ENCODE assay signal across 6 cellular contexts in genomic region chr22:50199836-50200332, GRCh38. TPM values are rescaled to one million over a fixed set of nuclear protein-coding genes. Genes with fewer than 3 reads are reported as not detected.
DNase-seq lines count a peak whose midpoint lies in the region; ATAC-seq and TF ChIP-seq lines count a peak whose summit lies in the region.

No MANE protein-coding gene starts in this region.

- TSS peak; percentile 57 for BruUV-seq in HCT116 (replicated peaks; lab: Mats Ljungman, UMichigan)

- TF ChIP-seq CTCF in HCT116 (IDR thresholded peaks at IDR 0.05 in 2 of 3, conservative IDR thresholded peaks at IDR 0.05 in 1 of 3; ENCODE audit: borderline replicate concordance in 1 of 3, insufficient read depth in 1 of 3, low read depth in 2 of 3, low read length in 2 of 3): no peak

- peak overlapping the region; percentile 42 to 65 for H3K4me3 ChIP-seq in HCT116 (replicated peaks in 1 of 2; ENCODE audit: low read depth in 1 of 2, low read length in 2 of 2)
- H3K4me3 ChIP-seq in mesodermal cell (ENCODE audit: extremely low read depth, insufficient read depth, low read length, poor library complexity, severe bottlenecking): peak overlapping the region; percentile 67

- DNase-seq in HCT116 (ENCODE audit: low read depth, low spot score) (no peak), NCI-H526 treated with DMSO at 0.1 percent for 48 hours (lab: John Stamatoyannopoulos, UW) (no peak), GOT3 (lab: John Stamatoyannopoulos, UW) (no peak)
- DNase-seq in activated T-helper 2 cell treated with anti-CD3 and anti-CD28 coated beads, Interferon-gamma antibody, Interleukin-2, Interleukin-4, amounts not matched to agents 10 μg/mL and 5 μg/mL and 100 μg/mL, durations not matched to agents 14 hours and 24 hours and 36 hours (ENCODE audit: low spot score): no peak

- no peak for TF ChIP-seq POLR2A in HCT116 (IDR thresholded peaks at IDR 0.05; ENCODE audit: borderline replicate concordance, extremely low read depth, insufficient read depth, insufficient read length)

- RAD21 ChIA-PET in HCT116 (lab: Charles Lee; ENCODE audit: low non-redundant PET in 1 of 2, low total read pairs in 2 of 2, uncharacterized antibody in 2 of 2, unreplicated experiment in 2 of 2): no interaction called here

- peaks cover 9 to 19% of the 10 kb centered on the region in 2 experiments; a peak in 3 of 4 replicates for H3K4me1 ChIP-seq in HCT116 (ENCODE audit: control insufficient read depth in 1 of 2, insufficient read depth in 2 of 2, low read length in 2 of 2)
- H3K4me1 ChIP-seq in mesodermal cell (ENCODE audit: control insufficient read depth, insufficient read depth, low read length, poor library complexity, severe bottlenecking): peaks cover 5% of the 10 kb centered on the region

- peaks cover 0 to 8% of the 10 kb centered on the region in 2 experiments; a peak in 1 of 4 replicates for H3K9me3 ChIP-seq in HCT116 (ENCODE audit: control insufficient read depth in 1 of 2, insufficient read depth in 1 of 2, low read depth in 1 of 2, low read length in 2 of 2)
- H3K9me3 ChIP-seq in mesodermal cell (ENCODE audit: control insufficient read depth, low read length): peaks cover 10% of the 10 kb centered on the region

- peak overlapping the region; percentile 95 for H3K4me2 ChIP-seq in HCT116 (ENCODE audit: low read length)

- POLR2A ChIA-PET in HCT116 (lab: Charles Lee): no interaction called here

- no peak overlapping the region for H2AFZ ChIP-seq in HCT116 (ENCODE audit: low read depth, low read length, poor library complexity, severe bottlenecking)

- peaks cover 9% of the 10 kb centered on the region for H3K4me1 Mint-ChIP-seq in activated T-helper 2 cell treated with anti-CD3 and anti-CD28 coated beads, Interferon-gamma antibody, Interleukin-2, Interleukin-4, amounts not matched to agents 10 μg/mL and 5 μg/mL and 100 μg/mL, durations not matched to agents 14 hours and 24 hours and 36 hours (ENCODE audit: low read depth)

- peak overlapping the region; percentile 57 for H3K4me3 Mint-ChIP-seq in activated T-helper 2 cell treated with anti-CD3 and anti-CD28 coated beads, Interferon-gamma antibody, Interleukin-2, Interleukin-4, amounts not matched to agents 10 μg/mL and 5 μg/mL and 100 μg/mL, durations not matched to agents 14 hours and 24 hours and 36 hours (ENCODE audit: low read depth)

- CTCF ChIA-PET in HCT116 (lab: Charles Lee): interaction anchor here (1.7 kb wide), 1 partner anchor 10 kb away, joined by 4 read pairs; no protein-coding TSS in a partner anchor

- ATAC-seq in HCT116 (peak; percentile 20), GM18519 (IDR thresholded peaks at IDR 0.05; ENCODE audit: low FRiP score, unreplicated experiment) (no peak)

- no peaks in the 10 kb centered on the region for H3K9me2 ChIP-seq in HCT116 (ENCODE audit: insufficient read depth)

- intact Hi-C loops in HCT116 (cut with micrococcal nuclease): loop anchor here (10.0 kb wide), 1 partner anchor 265 kb away; no protein-coding TSS in a partner anchor
- intact Hi-C loops in activated T-helper 2 cell treated with anti-CD3 and anti-CD28 coated beads, Interferon-gamma antibody, Interleukin-2, Interleukin-4, amounts not matched to agents 10 μg/mL and 5 μg/mL and 100 μg/mL, durations not matched to agents 14 hours and 24 hours and 36 hours (cut with micrococcal nuclease): loop anchor here (1.0 to 2.0 kb wide), 3 partner anchors 9 to 229 kb away; partner anchors contain the start of gene TRABD

- no peaks in the 10 kb centered on the region for H3K27me3 Mint-ChIP-seq in activated T-helper 2 cell treated with anti-CD3 and anti-CD28 coated beads, Interferon-gamma antibody, Interleukin-2, Interleukin-4, amounts not matched to agents 10 μg/mL and 5 μg/mL and 100 μg/mL, durations not matched to agents 14 hours and 24 hours and 36 hours (ENCODE audit: low read depth)

- H3K9ac ChIP-seq in HCT116 (ENCODE audit: low read length): peak overlapping the region; percentile 67

- H3K27ac Mint-ChIP-seq in activated T-helper 2 cell treated with anti-CD3 and anti-CD28 coated beads, Interferon-gamma antibody, Interleukin-2, Interleukin-4, amounts not matched to agents 10 μg/mL and 5 μg/mL and 100 μg/mL, durations not matched to agents 14 hours and 24 hours and 36 hours: peak overlapping the region; percentile 38

- no peak for TF ChIP-seq RAD21 in HCT116 (IDR thresholded peaks at IDR 0.05; ENCODE audit: low read depth)

- H3K27ac ChIP-seq in HCT116 (ENCODE audit: low read depth, low read length): peak overlapping the region; percentile 77
- no peak overlapping the region for H3K27ac ChIP-seq in mesodermal cell (ENCODE audit: low read depth, low read length, severe bottlenecking)

- no peaks in the 10 kb centered on the region for H3K27me3 ChIP-seq in HCT116 (ENCODE audit: insufficient read depth, low read length)

- peaks cover 0 to 14% of the 10 kb centered on the region in 2 experiments; a peak in 3 of 4 replicates for H3K36me3 ChIP-seq in HCT116 (ENCODE audit: control insufficient read depth in 1 of 2, insufficient read depth in 2 of 2, low read length in 2 of 2)
- peaks cover 50% of the 10 kb centered on the region for H3K36me3 ChIP-seq in mesodermal cell (ENCODE audit: control insufficient read depth, insufficient read depth, low read length)

- H4K20me1 ChIP-seq in HCT116 (ENCODE audit: insufficient read depth): no peaks in the 10 kb centered on the region

- peaks cover 10% of the 10 kb centered on the region for H3K79me2 ChIP-seq in HCT116 (ENCODE audit: insufficient read depth, low read length)

- H3K36me3 Mint-ChIP-seq in activated T-helper 2 cell treated with anti-CD3 and anti-CD28 coated beads, Interferon-gamma antibody, Interleukin-2, Interleukin-4, amounts not matched to agents 10 μg/mL and 5 μg/mL and 100 μg/mL, durations not matched to agents 14 hours and 24 hours and 36 hours (ENCODE audit: low read depth): peaks cover 30% of the 10 kb centered on the region

- WGBS in mesodermal cell (ENCODE audit: insufficient coverage in 2 of 2), 2 experiments: 14 to 21% methylated on average over 13 to 17 of the region's 25 CpGs

- H3K9me3 Mint-ChIP-seq in activated T-helper 2 cell treated with anti-CD3 and anti-CD28 coated beads, Interferon-gamma antibody, Interleukin-2, Interleukin-4, amounts not matched to agents 10 μg/mL and 5 μg/mL and 100 μg/mL, durations not matched to agents 14 hours and 24 hours and 36 hours: no peaks in the 10 kb centered on the region

TF ChIP-seq in HCT116, 20 proteins besides CTCF, POLR2A, EP300 and RAD21 (continues in another document):
- no peak for TF ChIP-seq REST (IDR thresholded peaks at IDR 0.05; ENCODE audit: low read depth)

RNA-seq across cellular contexts. Expression of gene SELENOO, which starts 0.9 kb away (rescaled TPM):
- total RNA-seq in HCT116 (2021; ENCODE audit: unreplicated experiment): 29.6 TPM
- polyA plus RNA-seq in HCT116 (2012): 27.2 and 30.6 TPM in 2 replicates
- 26.3 and 26.4 TPM in 2 replicates for total RNA-seq in activated T-helper 2 cell treated with anti-CD3 and anti-CD28 coated beads, Interferon-gamma antibody, Interleukin-2, Interleukin-4, amounts not matched to agents 10 μg/mL and 5 μg/mL and 100 μg/mL, durations not matched to agents 14 hours and 24 hours and 36 hours
- polyA plus RNA-seq in mesodermal cell (2013, experiment 1 of 2): 24.1 TPM
- 21.2 TPM for polyA plus RNA-seq in mesodermal cell (2013, experiment 2 of 2)

RNA-seq across cellular contexts. Expression of gene TRABD, which starts 14.2 kb away (rescaled TPM):
- total RNA-seq in HCT116 (2021; ENCODE audit: unreplicated experiment): 90.3 TPM
- polyA plus RNA-seq in HCT116 (2012): 81.3 and 109 TPM in 2 replicates
- 104 and 109 TPM in 2 replicates for total RNA-seq in activated T-helper 2 cell treated with anti-CD3 and anti-CD28 coated beads, Interferon-gamma antibody, Interleukin-2, Interleukin-4, amounts not matched to agents 10 μg/mL and 5 μg/mL and 100 μg/mL, durations not matched to agents 14 hours and 24 hours and 36 hours
- 42.0 TPM for polyA plus RNA-seq in mesodermal cell (2013, experiment 1 of 2)
- 32.0 TPM for polyA plus RNA-seq in mesodermal cell (2013, experiment 2 of 2)

RNA-seq across cellular contexts. Expression of gene PANX2, which starts 29.4 kb away (rescaled TPM):
- 8.0 TPM for total RNA-seq in HCT116 (2021; ENCODE audit: unreplicated experiment)
- polyA plus RNA-seq in HCT116 (2012): 6.5 and 11.2 TPM in 2 replicates
- total RNA-seq in activated T-helper 2 cell treated with anti-CD3 and anti-CD28 coated beads, Interferon-gamma antibody, Interleukin-2, Interleukin-4, amounts not matched to agents 10 μg/mL and 5 μg/mL and 100 μg/mL, durations not matched to agents 14 hours and 24 hours and 36 hours: 2.4 and 2.8 TPM in 2 replicates
- 2.3 TPM for polyA plus RNA-seq in mesodermal cell (2013, experiment 1 of 2)
- 2.9 TPM for polyA plus RNA-seq in mesodermal cell (2013, experiment 2 of 2)

RNA-seq across cellular contexts. Expression of gene TUBGCP6, which starts 44.9 kb away (rescaled TPM):
- total RNA-seq in HCT116 (2021; ENCODE audit: unreplicated experiment): 38.6 TPM
- polyA plus RNA-seq in HCT116 (2012): 27.0 and 29.9 TPM in 2 replicates
- 48.8 and 49.6 TPM in 2 replicates for total RNA-seq in activated T-helper 2 cell treated with anti-CD3 and anti-CD28 coated beads, Interferon-gamma antibody, Interleukin-2, Interleukin-4, amounts not matched to agents 10 μg/mL and 5 μg/mL and 100 μg/mL, durations not matched to agents 14 hours and 24 hours and 36 hours
- polyA plus RNA-seq in mesodermal cell (2013, experiment 1 of 2): 27.6 TPM
- polyA plus RNA-seq in mesodermal cell (2013, experiment 2 of 2): 24.6 TPM

RNA-seq across cellular contexts. Expression of gene HDAC10, which starts 51.2 kb away (rescaled TPM):
- 67.5 TPM for total RNA-seq in HCT116 (2021; ENCODE audit: unreplicated experiment)
- 45.5 and 52.0 TPM in 2 replicates for polyA plus RNA-seq in HCT116 (2012)
- 60.0 and 62.9 TPM in 2 replicates for total RNA-seq in activated T-helper 2 cell treated with anti-CD3 and anti-CD28 coated beads, Interferon-gamma antibody, Interleukin-2, Interleukin-4, amounts not matched to agents 10 μg/mL and 5 μg/mL and 100 μg/mL, durations not matched to agents 14 hours and 24 hours and 36 hours
- polyA plus RNA-seq in mesodermal cell (2013, experiment 1 of 2): 28.0 TPM
- polyA plus RNA-seq in mesodermal cell (2013, experiment 2 of 2): 22.6 TPM
